In the genomic region with DNA sequence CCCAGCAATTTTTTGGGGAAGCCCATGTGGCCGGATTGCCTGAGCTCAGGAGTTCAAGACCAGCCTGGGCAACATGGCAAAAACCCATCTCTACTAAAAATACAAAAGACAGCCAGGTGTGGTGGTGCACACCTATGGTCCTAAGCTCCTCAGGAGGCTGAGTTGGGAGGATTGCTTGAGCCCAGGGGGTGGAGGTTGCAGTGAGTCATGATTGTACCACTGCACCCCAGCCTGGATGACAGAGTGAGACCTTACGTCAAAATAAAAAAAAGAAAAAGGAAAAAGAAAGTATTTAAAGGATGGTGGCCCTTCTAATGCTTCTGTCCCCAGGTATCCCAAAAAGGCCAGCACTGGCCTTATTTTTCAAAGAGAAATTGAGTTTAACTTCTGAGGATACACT, we compare ENCODE assay signal across 10 cellular contexts. TPM values are rescaled to one million over a fixed set of nuclear protein-coding genes. Genes with fewer than 3 reads are reported as not detected.
DNase-seq lines count a peak whose midpoint lies in the region; ATAC-seq and TF ChIP-seq lines count a peak whose summit lies in the region.
"Had no signal": no experiment of that assay in that cellular context is flagged by ENCODE, and none has a peak within 500 bp of the region (broad histone marks: within the 10 kb centered on the region; RNA-seq: fewer than 3 reads in every experiment).

No MANE protein-coding gene starts in this region.

- H3K27ac Mint-ChIP-seq in H9: no peak overlapping the region
- peak overlapping the region; percentile 90 for H3K27ac Mint-ChIP-seq in activated T-helper 17 cell treated with anti-CD3 and anti-CD28 coated beads, Interleukin-2, amount 50 U/mL, for 72 hours

- no peak overlapping the region for H3K23ac ChIP-seq in H9 (ENCODE audit: insufficient read length, low read depth, low read length)

- no peak for DNase-seq in H9
- no peak for DNase-seq in body of pancreas
- no peak for DNase-seq in SJCRH30
- DNase-seq in heart right ventricle: no peak
- DNase-seq in midbrain (lab: John Stamatoyannopoulos, UW): no peak
- DNase-seq: NCI-H1092 had no signal

- no peak overlapping the region for H4K8ac ChIP-seq in H9 (replicated peaks; ENCODE audit: insufficient read length, low read depth, low read length)

- no peaks in the 10 kb centered on the region for H3K9me3 ChIP-seq in BLaER1 treated with 17β-estradiol and CSF1 and Interleukin-3, amounts not matched to agents 10 nM and 100 nM (replicated peaks in 1 of 11)
- H3K9me3 ChIP-seq in H9 (ENCODE audit: control insufficient read depth, low read depth, low read length): no peaks in the 10 kb centered on the region
- H3K9me3 ChIP-seq in mesodermal cell (ENCODE audit: control insufficient read depth, low read length): no peaks in the 10 kb centered on the region
- no peaks in the 10 kb centered on the region for H3K9me3 ChIP-seq in body of pancreas
- H3K9me3 ChIP-seq in SJCRH30 (replicated peaks): no peaks in the 10 kb centered on the region
- H3K9me3 ChIP-seq in heart right ventricle: no peaks in the 10 kb centered on the region

- H3K14ac ChIP-seq in H9 (ENCODE audit: insufficient read depth, low read length): no peak overlapping the region

- H2AFZ ChIP-seq in H9 (ENCODE audit: low read length): no peak overlapping the region

- H3K4me1 Mint-ChIP-seq in H9: peaks cover 56 to 57% of the 10 kb centered on the region in 2 experiments
- H3K4me1 Mint-ChIP-seq in activated T-helper 17 cell treated with anti-CD3 and anti-CD28 coated beads, Interleukin-2, amount 50 U/mL, for 72 hours: peaks cover 56% of the 10 kb centered on the region

- H3K23me2 ChIP-seq in H9 (ENCODE audit: insufficient read length, low read depth, low read length, poor library complexity, severe bottlenecking): peaks cover 11% of the 10 kb centered on the region

- no peak overlapping the region for H2BK5ac ChIP-seq in H9 (ENCODE audit: insufficient read length, low read length)

- peak overlapping the region in 9 of 10 experiments; percentile 72 to 95 (median 87); a peak in 18 of 20 replicates for H3K4me3 ChIP-seq in BLaER1 treated with 17β-estradiol and CSF1 and Interleukin-3, amounts not matched to agents 10 nM and 100 nM
- H3K4me3 ChIP-seq in mesodermal cell (ENCODE audit: extremely low read depth, insufficient read depth, low read length, poor library complexity, severe bottlenecking): no peak overlapping the region
- H3K4me3 ChIP-seq in body of pancreas: no peak overlapping the region
- no peak overlapping the region for H3K4me3 ChIP-seq in SJCRH30
- H3K4me3 ChIP-seq in heart right ventricle: peak overlapping the region in 1 of 10 donors; percentile 70

- no peak overlapping the region for H3K56ac ChIP-seq in H9 (ENCODE audit: insufficient read length, low read depth, low read length)

- TF ChIP-seq POLR2A in body of pancreas (IDR thresholded peaks at IDR 0.05): no peak

- intact Hi-C loops in body of pancreas (cut with DNase I): no loop called here
- intact Hi-C loops in heart right ventricle (cut with DNase I): loop anchor here in 1 of 10 donors (10.0 kb wide), 1 partner anchor 453 kb away; the partner anchor contains the start of gene FCMR

- H4K5ac ChIP-seq in H9 (ENCODE audit: insufficient read length, low read depth, low read length): no peak overlapping the region

- H3K4me3 Mint-ChIP-seq in H9: peak overlapping the region; percentile 68 to 83; a peak in 4 of 5 replicates
- peak overlapping the region; percentile 95 for H3K4me3 Mint-ChIP-seq in activated T-helper 17 cell treated with anti-CD3 and anti-CD28 coated beads, Interleukin-2, amount 50 U/mL, for 72 hours

- no CpG with 5 or more reads among the region's 2 CpGs for WGBS in H9 (ENCODE audit: extremely low coverage, insufficient read length, low lambda C conversion rate)
- WGBS in mesodermal cell (ENCODE audit: insufficient coverage in 2 of 2), 2 experiments: 79 to 100% methylated on average over 1 to 2 of the region's 2 CpGs
- WGBS in body of pancreas, 2 donors: 88 to 92% methylated on average over 2 of the region's 2 CpGs
- WGBS in heart right ventricle, 2 donors: 88 to 96% methylated on average over 2 of the region's 2 CpGs

- no peak overlapping the region for H2BK12ac ChIP-seq in H9 (ENCODE audit: insufficient read length, low read depth, low read length)

- no peaks in the 10 kb centered on the region for H3K27me3 ChIP-seq in BLaER1 treated with 17β-estradiol and CSF1 and Interleukin-3, amounts not matched to agents 10 nM and 100 nM
- H3K27me3 ChIP-seq in H9 (ENCODE audit: insufficient read depth, low read length): no peaks in the 10 kb centered on the region
- H3K27me3 ChIP-seq in body of pancreas: peaks cover 0 to 4% of the 10 kb centered on the region in 2 donors
- H3K27me3 ChIP-seq in SJCRH30: no peaks in the 10 kb centered on the region
- H3K27me3 ChIP-seq in heart right ventricle: peaks cover 0 to 20% (median 0%) of the 10 kb centered on the region in 7 donors

- H3K79me1 ChIP-seq in H9 (ENCODE audit: insufficient read depth, low read depth, low read length, poor library complexity, severe bottlenecking): no peaks in the 10 kb centered on the region

- H4K91ac ChIP-seq in H9 (ENCODE audit: insufficient read length, low read depth, low read length): no peak overlapping the region

- H3K9me3 Mint-ChIP-seq in H9: no peaks in the 10 kb centered on the region
- no peaks in the 10 kb centered on the region for H3K9me3 Mint-ChIP-seq in activated T-helper 17 cell treated with anti-CD3 and anti-CD28 coated beads, Interleukin-2, amount 50 U/mL, for 72 hours

- H2BK120ac ChIP-seq in H9 (ENCODE audit: low read depth, low read length, poor library complexity, severe bottlenecking): no peak overlapping the region

- H3T11ph ChIP-seq in H9 (ENCODE audit: low read length): no peak overlapping the region

- no peak for TF ChIP-seq CTCF in H9 (conservative IDR thresholded peaks at IDR 0.05)
- TF ChIP-seq CTCF in body of pancreas (IDR thresholded peaks at IDR 0.05): no peak
- no peak for TF ChIP-seq CTCF in heart right ventricle (IDR thresholded peaks at IDR 0.05)

- H3K36me3 ChIP-seq in BLaER1 treated with 17β-estradiol and CSF1 and Interleukin-3, amounts not matched to agents 10 nM and 100 nM: peaks cover 30 to 42% (median 39%) of the 10 kb centered on the region in 11 experiments
- H3K36me3 ChIP-seq in mesodermal cell (ENCODE audit: control insufficient read depth, insufficient read depth, low read length): peaks cover 28% of the 10 kb centered on the region
- H3K36me3 ChIP-seq in body of pancreas (replicated peaks in 1 of 2; ENCODE audit: insufficient read depth in 1 of 2, low read depth in 2 of 2): peaks cover 0 to 4% of the 10 kb centered on the region in 2 donors
- H3K36me3 ChIP-seq in SJCRH30: no peaks in the 10 kb centered on the region
- peaks cover 0 to 41% (median 0%) of the 10 kb centered on the region in 9 donors for H3K36me3 ChIP-seq in heart right ventricle

- H3K4me1 ChIP-seq in BLaER1 treated with 17β-estradiol and CSF1 and Interleukin-3, amounts not matched to agents 10 nM and 100 nM: peaks cover 63 to 80% (median 69%) of the 10 kb centered on the region in 10 experiments
- peaks cover 12% of the 10 kb centered on the region; the same call in 1 of the 2 replicates for H3K4me1 ChIP-seq in H9 (ENCODE audit: insufficient read depth, low read length)
- H3K4me1 ChIP-seq in mesodermal cell (ENCODE audit: control insufficient read depth, insufficient read depth, low read length, poor library complexity, severe bottlenecking): peaks cover 36% of the 10 kb centered on the region
- H3K4me1 ChIP-seq in body of pancreas: peaks cover 23% of the 10 kb centered on the region
- H3K4me1 ChIP-seq in SJCRH30: peaks cover 34% of the 10 kb centered on the region
- H3K4me1 ChIP-seq in heart right ventricle: peaks cover 4 to 63% (median 25%) of the 10 kb centered on the region in 9 donors

- H3K36me3 Mint-ChIP-seq in H9 (ENCODE audit: insufficient read depth in 1 of 3, low read depth in 3 of 3): peaks cover 12 to 15% (median 12%) of the 10 kb centered on the region in 3 experiments; a peak in 5 of 7 replicates
- peaks cover 49% of the 10 kb centered on the region for H3K36me3 Mint-ChIP-seq in activated T-helper 17 cell treated with anti-CD3 and anti-CD28 coated beads, Interleukin-2, amount 50 U/mL, for 72 hours (ENCODE audit: low read depth)

- no peak overlapping the region for H3K18ac ChIP-seq in H9 (ENCODE audit: insufficient read length, low read depth, low read length)

- ATAC-seq in activated T-helper 17 cell treated with anti-CD3 and anti-CD28 coated beads, Interleukin-2, amount 50 U/mL, for 72 hours (replicated peaks): peak; percentile 12
- no peak for ATAC-seq in body of pancreas
- no peak for ATAC-seq in heart right ventricle

- peak overlapping the region; percentile 30 to 95 (median 94); a peak in 21 of 22 replicates for H3K27ac ChIP-seq in BLaER1 treated with 17β-estradiol and CSF1 and Interleukin-3, amounts not matched to agents 10 nM and 100 nM
- H3K27ac ChIP-seq in H9 (ENCODE audit: insufficient read length, low read depth, low read length): no peak overlapping the region
- H3K27ac ChIP-seq in mesodermal cell (ENCODE audit: low read depth, low read length, severe bottlenecking): peak overlapping the region; percentile 73
- H3K27ac ChIP-seq in body of pancreas: no peak overlapping the region
- no peak overlapping the region for H3K27ac ChIP-seq in SJCRH30
- H3K27ac ChIP-seq in heart right ventricle: peak overlapping the region in 1 of 10 donors; percentile 87
- H3K27ac ChIP-seq: VCaP had no signal

- H3K79me2 ChIP-seq in H9 (ENCODE audit: insufficient read depth, low read length): no peaks in the 10 kb centered on the region

- H2AK5ac ChIP-seq in H9 (ENCODE audit: insufficient read length, low read length): no peak overlapping the region

- H3K4ac ChIP-seq in H9 (ENCODE audit: low read depth, low read length): no peak overlapping the region

- H3K27me3 Mint-ChIP-seq in H9 (ENCODE audit: low read depth): peaks cover 22% of the 10 kb centered on the region
- H3K27me3 Mint-ChIP-seq in activated T-helper 17 cell treated with anti-CD3 and anti-CD28 coated beads, Interleukin-2, amount 50 U/mL, for 72 hours: no peaks in the 10 kb centered on the region

- H2BK20ac ChIP-seq in H9 (ENCODE audit: low read depth, low read length, poor library complexity, severe bottlenecking): no peak overlapping the region

- no peak overlapping the region for H2BK15ac ChIP-seq in H9 (ENCODE audit: low read depth, low read length)

- H3K9ac ChIP-seq in BLaER1 treated with 17β-estradiol and CSF1 and Interleukin-3, amounts not matched to agents 10 nM and 100 nM: peak overlapping the region; percentile 81 to 95 (median 90)
- no peak overlapping the region for H3K9ac ChIP-seq in H9 (ENCODE audit: extremely low read depth, insufficient read length, low read length)

- peak overlapping the region; percentile 91 to 99 (median 97) for H3K4me2 ChIP-seq in BLaER1 treated with 17β-estradiol and CSF1 and Interleukin-3, amounts not matched to agents 10 nM and 100 nM
- no peak overlapping the region for H3K4me2 ChIP-seq in H9 (ENCODE audit: insufficient read depth, insufficient read length, low read length)

- H4K20me1 ChIP-seq in BLaER1 treated with 17β-estradiol and CSF1 and Interleukin-3, amounts not matched to agents 10 nM and 100 nM: peaks cover 0 to 13% (median 0%) of the 10 kb centered on the region in 11 experiments; a peak in 6 of 22 replicates
- H4K20me1 ChIP-seq in H9 (ENCODE audit: control insufficient read depth, insufficient read depth, insufficient read length): no peaks in the 10 kb centered on the region

RNA-seq across cellular contexts. Expression of gene IKBKE, which starts 1.7 kb away (rescaled TPM):
- total RNA-seq in H9 (2021): 5.7 and 6.6 TPM in 2 replicates
- total RNA-seq in activated T-helper 17 cell treated with anti-CD3 and anti-CD28 coated beads, Interleukin-2, amount 50 U/mL, for 72 hours: 10 to 100 TPM; 21.7 to 26.6 TPM
- polyA plus RNA-seq in mesodermal cell (2013, experiment 1 of 2): 8.9 TPM
- polyA plus RNA-seq in mesodermal cell (2013, experiment 2 of 2): 7.4 TPM
- total RNA-seq in body of pancreas: 10 to 100 TPM in 1 of 2 donors, 1 to 10 TPM in 1; 5.4 to 10.2 TPM
- 3.1 and 3.5 TPM in 2 replicates for total RNA-seq in SJCRH30 (2014; rRNA removed; shearing (Covaris generic))
- 1 to 10 TPM in 3 of 10 donors, under 1 TPM in 7; 0.49 to 5.4 (median 0.79) TPM for total RNA-seq in heart right ventricle
- polyA plus RNA-seq in heart right ventricle: under 1 TPM; 0.29 to 0.87 TPM

RNA-seq across cellular contexts. Expression of gene RASSF5, which starts 35.3 kb away (rescaled TPM):
- total RNA-seq in H9 (2021) (0.50 and 0.81 TPM in 2 replicates), body of pancreas (10 to 100 TPM; 21.5 to 35.9 TPM), heart right ventricle (10 to 100 TPM in 3 of 10 donors, 1 to 10 TPM in 7; 5.0 to 26.0 (median 7.0) TPM)
- total RNA-seq in activated T-helper 17 cell treated with anti-CD3 and anti-CD28 coated beads, Interleukin-2, amount 50 U/mL, for 72 hours: 100 to 1,000 TPM; 162 to 227 TPM
- polyA plus RNA-seq in mesodermal cell (2013, experiment 1 of 2): 1.7 TPM
- 1.7 TPM for polyA plus RNA-seq in mesodermal cell (2013, experiment 2 of 2)
- 9.5 TPM in 2 replicates for total RNA-seq in SJCRH30 (2014; rRNA removed; shearing (Covaris generic))
- polyA plus RNA-seq in heart right ventricle: 1 to 10 TPM in 1 of 2 donors, under 1 TPM in 1; 0.90 to 2.4 TPM

Comparison
In these comparisons a context has a peak if more than half of its experiments do, and no peak if none do; other contexts are left out.
1. H3K27ac ChIP-seq: peak in BLaER1 treated with 17β-estradiol and CSF1 and Interleukin-3, amounts not matched to agents 10 nM and 100 nM (11 of 11) and mesodermal cell (single experiment); none in H9 (single experiment), body of pancreas (0 of 4) and SJCRH30 (single experiment).
2. H3K4me3 ChIP-seq: peak in BLaER1 treated with 17β-estradiol and CSF1 and Interleukin-3, amounts not matched to agents 10 nM and 100 nM (9 of 10); none in mesodermal cell (single experiment), body of pancreas (0 of 2) and SJCRH30 (single experiment).
3. RNA of gene RASSF5, which starts 35.3 kb away (total RNA-seq): 162 to 227 TPM in activated T-helper 17 cell treated with anti-CD3 and anti-CD28 coated beads, Interleukin-2, amount 50 U/mL, for 72 hours; 21.5 to 35.9 TPM in body of pancreas, 9.5 TPM in SJCRH30, 5.0 to 26.0 TPM in heart right ventricle and 0.50 to 0.81 TPM in H9; every median in the first group is over 4 times any median in the second.